Comparison of ENCODE assay signal across 8 cellular contexts in the genomic region with DNA sequence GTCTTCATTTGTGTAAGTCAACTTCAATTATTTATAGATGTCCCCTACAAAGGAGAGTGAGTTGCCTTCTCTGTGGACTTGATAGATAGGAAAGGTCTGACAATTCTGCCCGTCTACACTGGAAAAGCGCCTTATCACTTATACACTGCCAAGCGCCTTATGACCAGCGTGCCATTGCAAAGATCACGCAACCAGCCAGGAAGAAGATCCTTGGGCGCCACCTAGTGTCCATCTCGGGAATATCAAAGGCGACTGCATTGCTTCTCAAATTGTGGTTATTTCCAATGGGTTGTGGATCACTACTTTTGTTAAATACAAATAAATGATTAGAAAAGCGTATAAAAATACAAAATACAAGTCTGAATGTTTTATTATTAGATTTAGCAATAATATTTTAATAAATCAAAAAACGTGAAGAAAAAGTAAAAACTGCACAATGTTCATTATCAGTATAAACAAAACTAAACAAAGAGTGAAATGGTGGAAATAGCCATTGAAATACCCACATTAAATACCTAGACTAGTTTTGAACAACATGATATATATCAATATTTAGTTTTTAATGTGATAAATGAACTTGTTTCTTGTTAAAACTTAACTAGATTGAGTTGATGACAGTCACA. TPM values are rescaled to one million over a fixed set of nuclear protein-coding genes. Genes with fewer than 3 reads are reported as not detected.
DNase-seq lines count a peak whose midpoint lies in the region; ATAC-seq and TF ChIP-seq lines count a peak whose summit lies in the region.

No MANE protein-coding gene starts in this region.

- H3K36me3 ChIP-seq in IMR-90 (ENCODE audit: control insufficient read depth, insufficient read depth, low read length) (no peaks in the 10 kb centered on the region), OCI-LY3 (replicated peaks; ENCODE audit: low read depth, low read length) (no peaks in the 10 kb centered on the region), esophagus muscularis mucosa (peaks cover 0 to 3% (median under 1%) of the 10 kb centered on the region in 4 donors)

- no peaks in the 10 kb centered on the region for H3K79me1 ChIP-seq in IMR-90 (ENCODE audit: low read depth in 1 of 2, low read length in 2 of 2)

- CTCF ChIA-PET in IMR-90 (lab: Yijun Ruan, JAX), result interaction anchor here (0.6 kb wide), 1 partner anchor 440 kb away, joined by 4 read pairs; no protein-coding TSS in a partner anchor

- no peaks in the 10 kb centered on the region for H3K79me2 ChIP-seq in OCI-LY3 (ENCODE audit: low read length)

- H2BK20ac ChIP-seq in IMR-90 (ENCODE audit: low read depth, low read length), result no peak overlapping the region

- H3K4me3 Mint-ChIP-seq in natural killer cell, result no peak overlapping the region
- H3K4me3 Mint-ChIP-seq in stimulated activated naive B cell treated with anti-CD40 and anti-IgM and Interleukin-4, amounts not matched to agents 10 μg/mL and 1 μg/mL and 100 μg/mL, for 72 hours, result no peak overlapping the region

- H3K9me3 Mint-ChIP-seq in natural killer cell, result no peaks in the 10 kb centered on the region
- no peaks in the 10 kb centered on the region for H3K9me3 Mint-ChIP-seq in stimulated activated naive B cell treated with anti-CD40 and anti-IgM and Interleukin-4, amounts not matched to agents 10 μg/mL and 1 μg/mL and 100 μg/mL, for 72 hours

- H3K9me1 ChIP-seq in IMR-90 (ENCODE audit: insufficient read depth, low read length), result no peaks in the 10 kb centered on the region

- H3K4me1 ChIP-seq in IMR-90 (ENCODE audit: control insufficient read depth, insufficient read depth, low read length) (peaks cover 3% of the 10 kb centered on the region), OCI-LY3 (ENCODE audit: low read length) (no peaks in the 10 kb centered on the region), esophagus muscularis mucosa (peaks cover 6 to 21% (median 13%) of the 10 kb centered on the region in 4 donors)

- DNase-seq in CD1c-positive myeloid dendritic cell (ENCODE audit: extremely low spot score), result peak; percentile 88
- peak; percentile 75 for DNase-seq in IMR-90
- DNase-seq in activated T-cell treated with anti-CD3 and anti-CD28 coated beads for 24 hours (ENCODE audit: low read depth), result peak; percentile 75
- DNase-seq in esophagus muscularis mucosa (ENCODE audit: extremely low spot score), result peak; percentile 97
- peak; percentile 77 for DNase-seq in natural killer cell
- peak; percentile 54 for DNase-seq in stimulated activated naive B cell treated with anti-CD40 and anti-IgM and Interleukin-4, amounts not matched to agents 10 μg/mL and 1 μg/mL and 100 μg/mL, for 72 hours

- H2BK5ac ChIP-seq in IMR-90 (ENCODE audit: low read depth, low read length, poor library complexity, severe bottlenecking), result no peak overlapping the region

- H3K56ac ChIP-seq in IMR-90 (ENCODE audit: extremely low read depth, insufficient read depth, low read length), result no peak overlapping the region

- H3K4ac ChIP-seq in IMR-90 (ENCODE audit: low read depth, low read length), result no peak overlapping the region

- peak; percentile 91 for TF ChIP-seq CTCF in IMR-90 (conservative IDR thresholded peaks at IDR 0.05; ENCODE audit: low read depth, low read length)
- TF ChIP-seq CTCF in OCI-LY3 (IDR thresholded peaks at IDR 0.05; ENCODE audit: low read depth, low read length), result peak; percentile 81
- TF ChIP-seq CTCF in esophagus muscularis mucosa (IDR thresholded peaks at IDR 0.05), result peak; percentile 90 to 94 (median 93)
- TF ChIP-seq CTCF in natural killer cell (IDR thresholded peaks at IDR 0.05), result peak; percentile 97

- H3K27me3 ChIP-seq in IMR-90 (ENCODE audit: control insufficient read depth, insufficient read depth, low read length), result no peaks in the 10 kb centered on the region
- no peaks in the 10 kb centered on the region for H3K27me3 ChIP-seq in OCI-LY3 (ENCODE audit: low read depth, low read length)
- no peaks in the 10 kb centered on the region for H3K27me3 ChIP-seq in esophagus muscularis mucosa

- no peak overlapping the region for H4K91ac ChIP-seq in IMR-90 (ENCODE audit: insufficient read depth, low read depth, low read length)

- H3K9me3 ChIP-seq in IMR-90 (ENCODE audit: control insufficient read depth, insufficient read depth, low read length) (no peaks in the 10 kb centered on the region), OCI-LY3 (ENCODE audit: insufficient read depth, low read length) (no peaks in the 10 kb centered on the region), esophagus muscularis mucosa (no peaks in the 10 kb centered on the region)

- H3K4me3 ChIP-seq in IMR-90 (ENCODE audit: insufficient read depth, low read depth, low read length) (no peak overlapping the region), OCI-LY3 (ENCODE audit: low read length) (no peak overlapping the region), esophagus muscularis mucosa (no peak overlapping the region)

- no peaks in the 10 kb centered on the region for H4K20me1 ChIP-seq in IMR-90 (ENCODE audit: insufficient read depth, low read length)
- H4K20me1 ChIP-seq in OCI-LY3 (ENCODE audit: insufficient read depth, low read length), result no peaks in the 10 kb centered on the region

- no peak overlapping the region for H3K9ac ChIP-seq in IMR-90 (ENCODE audit: low read depth, low read length)
- no peak overlapping the region for H3K9ac ChIP-seq in OCI-LY3 (ENCODE audit: low read length)

- BruUV-seq in IMR-90 (replicated peaks; lab: Mats Ljungman, UMichigan), result no TSS peak

- H2AK5ac ChIP-seq in IMR-90 (ENCODE audit: low read depth, low read length), result no peak overlapping the region

- no peak overlapping the region for H3K27ac ChIP-seq in IMR-90 (ENCODE audit: insufficient read depth, low read length)
- no peak overlapping the region for H3K27ac ChIP-seq in OCI-LY3 (ENCODE audit: low read length)
- no peak overlapping the region for H3K27ac ChIP-seq in esophagus muscularis mucosa (replicated peaks in 1 of 4)

- H3K4me2 ChIP-seq in IMR-90 (ENCODE audit: low read depth, low read length) (no peak overlapping the region), OCI-LY3 (ENCODE audit: low read length) (peak overlapping the region; percentile 35; the same call in 1 of the 2 replicates)

- TF ChIP-seq POLR2A in IMR-90 (IDR thresholded peaks at IDR 0.05; ENCODE audit: low read depth, low read length) (0 out of 2 replicates have a peak, but pooled peaks have one; percentile 29), esophagus muscularis mucosa (IDR thresholded peaks at IDR 0.05; ENCODE audit: low read depth) (no peak)

- H3K14ac ChIP-seq in IMR-90 (replicated peaks; ENCODE audit: low read depth, low read length), result no peak overlapping the region

- H3K18ac ChIP-seq in IMR-90 (ENCODE audit: low read depth, low read length), result no peak overlapping the region

- dilution Hi-C loops in IMR-90 (cut with HindIII; ENCODE audit: low sequenced_read_pairs, unreplicated experiment), result no loop called here

- no peak overlapping the region for H4K8ac ChIP-seq in IMR-90 (ENCODE audit: low read depth in 2 of 2, low read length in 2 of 2)

- TF ChIP-seq EP300 in esophagus muscularis mucosa (IDR thresholded peaks at IDR 0.05), result no peak

- ATAC-seq in GM19438 (IDR thresholded peaks at IDR 0.05; ENCODE audit: low read depth, unreplicated experiment) (peak; percentile 54), IMR-90 (ENCODE audit: low read depth) (peak; percentile 87), natural killer cell (peak; percentile 85 to 97 (median 89))
- peak; percentile 81 to 86 for ATAC-seq in stimulated activated naive B cell treated with anti-CD40 and anti-IgM and Interleukin-4, amounts not matched to agents 10 μg/mL and 1 μg/mL and 100 μg/mL, for 72 hours (replicated peaks)

- H3K36me3 Mint-ChIP-seq in natural killer cell, result no peaks in the 10 kb centered on the region
- H3K36me3 Mint-ChIP-seq in stimulated activated naive B cell treated with anti-CD40 and anti-IgM and Interleukin-4, amounts not matched to agents 10 μg/mL and 1 μg/mL and 100 μg/mL, for 72 hours, result peaks cover 5 to 26% of the 10 kb centered on the region in 2 donors

- no CpG with 5 or more reads among the region's 10 CpGs for WGBS in IMR-90 (ENCODE audit: extremely low coverage in 2 of 2, insufficient read length in 1 of 2), 2 experiments
- 10% methylated on average over 10 of the region's 10 CpGs for WGBS in esophagus muscularis mucosa

- no peak overlapping the region for H2BK120ac ChIP-seq in IMR-90 (ENCODE audit: low read depth, low read length)

- peak; percentile 93 for TF ChIP-seq RAD21 in IMR-90 (IDR thresholded peaks at IDR 0.05; ENCODE audit: low read length)

- H4K5ac ChIP-seq in IMR-90 (ENCODE audit: low read depth, low read length), result no peak overlapping the region

- H3K23ac ChIP-seq in IMR-90 (ENCODE audit: low read depth, low read length), result no peak overlapping the region

- no peak overlapping the region for H3K27ac Mint-ChIP-seq in natural killer cell
- no peak overlapping the region for H3K27ac Mint-ChIP-seq in stimulated activated naive B cell treated with anti-CD40 and anti-IgM and Interleukin-4, amounts not matched to agents 10 μg/mL and 1 μg/mL and 100 μg/mL, for 72 hours

- no peak overlapping the region for H2BK15ac ChIP-seq in IMR-90 (ENCODE audit: low read depth, low read length)

- intact Hi-C loops in IMR-90 (cut with micrococcal nuclease) (loop anchor here (1.0 to 10.0 kb wide), 3 partner anchors 302 to 569 kb away; no protein-coding TSS in a partner anchor), esophagus muscularis mucosa (cut with DNase I) (loop anchor here (2.0 to 10.0 kb wide), 2 partner anchors 124 to 378 kb away; no protein-coding TSS in a partner anchor), natural killer cell (cut with micrococcal nuclease) (loop anchor here (1.0 to 10.0 kb wide), 2 partner anchors 124 to 198 kb away; no protein-coding TSS in a partner anchor)

- no peak overlapping the region for H2AK9ac ChIP-seq in IMR-90 (replicated peaks; ENCODE audit: low read depth, low read length, poor library complexity)

- peaks cover 11 to 19% of the 10 kb centered on the region in 2 donors for H3K4me1 Mint-ChIP-seq in natural killer cell
- peaks cover 0 to 4% of the 10 kb centered on the region in 2 donors for H3K4me1 Mint-ChIP-seq in stimulated activated naive B cell treated with anti-CD40 and anti-IgM and Interleukin-4, amounts not matched to agents 10 μg/mL and 1 μg/mL and 100 μg/mL, for 72 hours

- in situ Hi-C loops in IMR-90 (cut with MboI; ENCODE audit: low sequenced_read_pairs), result loop anchor here (10.0 kb wide), 1 partner anchor 368 kb away; no protein-coding TSS in a partner anchor

- POLR2A ChIA-PET in IMR-90 (lab: Charles Lee; ENCODE audit: unreplicated experiment), result no interaction called here

- H3K27me3 Mint-ChIP-seq in natural killer cell (ENCODE audit: low read depth in 2 of 2), result no peaks in the 10 kb centered on the region
- no peaks in the 10 kb centered on the region for H3K27me3 Mint-ChIP-seq in stimulated activated naive B cell treated with anti-CD40 and anti-IgM and Interleukin-4, amounts not matched to agents 10 μg/mL and 1 μg/mL and 100 μg/mL, for 72 hours

- peak overlapping the region; percentile 16 for H2AFZ ChIP-seq in IMR-90 (replicated peaks; ENCODE audit: low read length, poor library complexity)
- H2AFZ ChIP-seq in OCI-LY3 (ENCODE audit: low read depth, low read length), result no peak overlapping the region

RNA-seq across cellular contexts. Expression of a gene that starts 27.8 kb away (rescaled TPM):
- total RNA-seq in IMR-90 (2012; rRNA removed) (19.5 and 90.5 TPM in 2 replicates), esophagus muscularis mucosa (100 to 1,000 TPM in 1 of 4 donors, 10 to 100 TPM in 3; 66.4 to 154 (median 90.1) TPM), natural killer cell (100 to 1,000 TPM; 330 to 352 (median 338) TPM)
- 117 and 155 TPM in 2 replicates for polyA plus RNA-seq in IMR-90 (2012; rRNA removed)
- polyA plus RNA-seq in IMR-90 (2012; cell fraction: cytosol; rRNA removed), result 3.1 and 6.0 TPM in 2 replicates
- 4.2 and 27.6 TPM in 2 replicates for polyA plus RNA-seq in IMR-90 (2012; cell fraction: nucleus; rRNA removed; ENCODE audit: low replicate concordance)
